8 cellular contexts compared by ENCODE assay signal in the genomic region with DNA sequence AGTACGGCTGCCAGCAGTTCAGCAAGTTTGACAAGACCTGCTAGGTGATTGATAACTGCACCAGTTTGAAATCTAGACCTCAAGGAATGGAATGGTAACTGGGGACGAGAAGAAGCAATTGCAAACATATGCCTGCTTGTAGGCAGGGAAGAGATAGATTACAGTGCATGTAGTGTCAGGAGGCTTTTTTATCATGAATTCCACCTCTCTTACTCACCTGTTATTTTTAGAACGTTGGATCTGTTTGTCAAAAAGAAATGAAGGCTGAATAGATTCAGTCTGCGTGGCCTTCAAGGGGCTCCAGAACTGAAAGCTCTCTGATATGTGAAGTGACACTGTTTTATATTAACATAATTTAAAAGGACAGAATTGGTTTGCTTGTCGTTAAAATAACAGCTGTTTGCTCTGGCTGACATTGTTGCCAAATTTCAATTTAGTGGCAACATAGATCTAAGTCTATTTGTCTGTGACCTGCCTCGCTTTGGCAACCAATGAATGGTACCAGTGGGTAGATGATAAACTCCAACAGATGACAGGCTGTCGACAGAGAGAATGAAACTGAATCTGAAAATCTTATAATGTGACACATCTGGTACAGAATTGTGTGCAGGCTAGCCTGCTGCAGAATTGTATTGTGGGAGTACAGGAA.
A peak's percentile ranks its signal among the peaks of the same experiment; 100 is the strongest.
DNase-seq lines count a peak whose midpoint lies in the region; ATAC-seq, FAIRE-seq and TF ChIP-seq lines count a peak whose summit lies in the region.

No MANE protein-coding gene starts in this region.

- TF ChIP-seq CTCF in mammary epithelial cell (conservative IDR thresholded peaks at IDR 0.05 in 1 of 2, IDR thresholded peaks at IDR 0.05 in 1 of 2; ENCODE audit: extremely low read depth in 1 of 2, insufficient read depth in 1 of 2, low read depth in 1 of 2, low read length in 2 of 2): no peak

- CTCF ChIA-PET in mammary epithelial cell (lab: Charles Lee; ENCODE audit: low non-redundant PET): no interaction called here

- no peak overlapping the region for H3K4me3 ChIP-seq in mammary epithelial cell (replicated peaks in 1 of 3; ENCODE audit: insufficient read depth in 1 of 3, low read depth in 2 of 3, low read length in 3 of 3)

- intact Hi-C loops in mammary epithelial cell (cut with micrococcal nuclease): no loop called here

- H3K36me3 ChIP-seq in mammary epithelial cell (ENCODE audit: insufficient read depth, low read length): peaks cover 1% of the 10 kb centered on the region

- H2AFZ ChIP-seq in mammary epithelial cell (ENCODE audit: low read depth, low read length): no peak overlapping the region

- H3K27me3 ChIP-seq in mammary epithelial cell (ENCODE audit: insufficient read depth, low read length): no peaks in the 10 kb centered on the region

- WGBS in mammary epithelial cell (ENCODE audit: low coverage, missing lambda C conversion rate): 38% methylated on average over 7 of the region's 7 CpGs

- no peaks in the 10 kb centered on the region for H3K79me2 ChIP-seq in mammary epithelial cell (ENCODE audit: insufficient read depth, low read length)

- FAIRE-seq in frontal cortex (lab: Jason Lieb, UNC): no peak

- in situ Hi-C loops in mammary epithelial cell (cut with MboI; ENCODE audit: low sequenced_read_pairs in 2 of 2): no loop called here

- dilution Hi-C loops in mammary epithelial cell (cut with HindIII; ENCODE audit: low sequenced_read_pairs): no loop called here

- BruUV-seq in mammary epithelial cell (replicated peaks; lab: Mats Ljungman, UMichigan): no TSS peak

- DNase-seq in GM04503 (ENCODE audit: low read depth): peak; percentile 35
- peak; percentile 38 for DNase-seq in mammary epithelial cell
- peak; percentile 83 for DNase-seq in myocyte (ENCODE audit: low read depth)
- DNase-seq in NCI-H748 treated with DMSO at 0.1 percent for 48 hours (lab: John Stamatoyannopoulos, UW): no peak
- DNase-seq in frontal cortex (ENCODE audit: low spot score in 2 of 2): no peak
- no peak for DNase-seq in CD1c-positive myeloid dendritic cell (ENCODE audit: extremely low spot score)

- no peaks in the 10 kb centered on the region for H3K9me3 ChIP-seq in mammary epithelial cell (replicated peaks; ENCODE audit: insufficient read depth, low read length)

- H3K27ac ChIP-seq in mammary epithelial cell (ENCODE audit: insufficient read depth, low read depth, low read length): no peak overlapping the region

- H3K9ac ChIP-seq in mammary epithelial cell (ENCODE audit: insufficient read depth, low read length): no peak overlapping the region

- peak; percentile 97 for ATAC-seq in GM19468 (IDR thresholded peaks at IDR 0.05; ENCODE audit: extremely low read depth, unreplicated experiment)
- peak; percentile 97 for ATAC-seq in HG03520 (IDR thresholded peaks at IDR 0.05; ENCODE audit: unreplicated experiment)

- H3K4me2 ChIP-seq in mammary epithelial cell (ENCODE audit: insufficient read depth, low read depth, low read length): peak overlapping the region; percentile 59

- H3K4me1 ChIP-seq in mammary epithelial cell (ENCODE audit: insufficient read depth, low read length): peaks cover 12% of the 10 kb centered on the region

- no peaks in the 10 kb centered on the region for H4K20me1 ChIP-seq in mammary epithelial cell (ENCODE audit: insufficient read depth, low read length)

Comparison
In these comparisons a context has a peak if more than half of its experiments do, and no peak if none do; other contexts are left out.
1. DNase-seq: peak in GM04503 (single experiment), mammary epithelial cell (single experiment) and myocyte (single experiment); none in NCI-H748 treated with DMSO at 0.1 percent for 48 hours (single experiment), frontal cortex (0 of 2) and CD1c-positive myeloid dendritic cell (single experiment).